ENCODE assay signal across 2 cellular contexts in the genomic region with DNA sequence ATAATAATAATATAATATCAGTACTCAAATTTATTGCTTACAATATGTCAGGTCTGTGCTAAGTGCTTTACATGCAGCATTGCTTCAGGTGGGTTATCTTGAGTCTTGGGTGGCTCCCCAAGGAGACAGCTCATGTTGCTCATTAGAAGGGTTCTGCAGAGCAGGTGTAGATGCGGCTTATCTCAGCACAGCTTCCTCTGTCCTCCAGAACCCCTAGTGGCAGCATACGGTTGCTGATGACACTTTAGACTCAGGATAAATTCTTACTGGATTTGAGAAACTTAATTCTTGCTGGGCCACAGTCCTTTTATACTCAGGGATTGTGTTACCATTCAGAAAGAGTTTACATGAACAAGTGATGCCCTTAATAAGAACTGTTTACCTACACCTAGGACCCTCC.
TF ChIP-seq lines count a peak whose summit lies in the region.

No MANE protein-coding gene starts in this region.

TF ChIP-seq in K562, 482 proteins besides CTCF, POLR2A, EP300 and RAD21:
- TF ChIP-seq KLF16 (IDR thresholded peaks at IDR 0.05) (no peak), CREM (IDR thresholded peaks at IDR 0.05; ENCODE audit: low read depth) (0 out of 2 replicates have a peak, but pooled peaks have one; percentile 31), SMARCE1 (IDR thresholded peaks at IDR 0.05) (no peak), ZNF347 (CRISPR knock-in tag; IDR thresholded peaks at IDR 0.05; ENCODE audit: low read depth) (no peak), LARP7 (IDR thresholded peaks at IDR 0.05) (no peak), ETV6 (IDR thresholded peaks at IDR 0.05; ENCODE audit: borderline replicate concordance in 1 of 2, low read depth in 2 of 2, low read length in 1 of 2) (no peak), ETV6 (CRISPR knock-in tag; IDR thresholded peaks at IDR 0.05; ENCODE audit: borderline replicate concordance) (no peak), BRD9 (IDR thresholded peaks at IDR 0.05; ENCODE audit: low read depth, partially characterized antibody) (no peak), ZNF134 (CRISPR knock-in tag; conservative IDR thresholded peaks at IDR 0.05) (no peak), ZSCAN29 (IDR thresholded peaks at IDR 0.05) (peak; percentile 76), RFX5 (IDR thresholded peaks at IDR 0.05; ENCODE audit: low read depth, low read length) (no peak), ZNF445 (CRISPR knock-in tag; IDR thresholded peaks at IDR 0.05; ENCODE audit: low read depth) (no peak), TBP (optimal IDR thresholded peaks at IDR 0.05; ENCODE audit: low read depth, low read length) (no peak), TCF7L2 (IDR thresholded peaks at IDR 0.05; ENCODE audit: low read depth, low read length) (no peak)

TF ChIP-seq in neural cell, 6 proteins besides CTCF, POLR2A, EP300 and RAD21:
- no peak for TF ChIP-seq EZH2 (IDR thresholded peaks at IDR 0.05; ENCODE audit: borderline replicate concordance, insufficient read depth, low read length, poor library complexity, severe bottlenecking)
- no peak for TF ChIP-seq POLR2AphosphoS5 (IDR thresholded peaks at IDR 0.05)
- TF ChIP-seq MXI1 (conservative IDR thresholded peaks at IDR 0.05; ENCODE audit: poor library complexity, severe bottlenecking): no peak
- TF ChIP-seq, protein P1, sequence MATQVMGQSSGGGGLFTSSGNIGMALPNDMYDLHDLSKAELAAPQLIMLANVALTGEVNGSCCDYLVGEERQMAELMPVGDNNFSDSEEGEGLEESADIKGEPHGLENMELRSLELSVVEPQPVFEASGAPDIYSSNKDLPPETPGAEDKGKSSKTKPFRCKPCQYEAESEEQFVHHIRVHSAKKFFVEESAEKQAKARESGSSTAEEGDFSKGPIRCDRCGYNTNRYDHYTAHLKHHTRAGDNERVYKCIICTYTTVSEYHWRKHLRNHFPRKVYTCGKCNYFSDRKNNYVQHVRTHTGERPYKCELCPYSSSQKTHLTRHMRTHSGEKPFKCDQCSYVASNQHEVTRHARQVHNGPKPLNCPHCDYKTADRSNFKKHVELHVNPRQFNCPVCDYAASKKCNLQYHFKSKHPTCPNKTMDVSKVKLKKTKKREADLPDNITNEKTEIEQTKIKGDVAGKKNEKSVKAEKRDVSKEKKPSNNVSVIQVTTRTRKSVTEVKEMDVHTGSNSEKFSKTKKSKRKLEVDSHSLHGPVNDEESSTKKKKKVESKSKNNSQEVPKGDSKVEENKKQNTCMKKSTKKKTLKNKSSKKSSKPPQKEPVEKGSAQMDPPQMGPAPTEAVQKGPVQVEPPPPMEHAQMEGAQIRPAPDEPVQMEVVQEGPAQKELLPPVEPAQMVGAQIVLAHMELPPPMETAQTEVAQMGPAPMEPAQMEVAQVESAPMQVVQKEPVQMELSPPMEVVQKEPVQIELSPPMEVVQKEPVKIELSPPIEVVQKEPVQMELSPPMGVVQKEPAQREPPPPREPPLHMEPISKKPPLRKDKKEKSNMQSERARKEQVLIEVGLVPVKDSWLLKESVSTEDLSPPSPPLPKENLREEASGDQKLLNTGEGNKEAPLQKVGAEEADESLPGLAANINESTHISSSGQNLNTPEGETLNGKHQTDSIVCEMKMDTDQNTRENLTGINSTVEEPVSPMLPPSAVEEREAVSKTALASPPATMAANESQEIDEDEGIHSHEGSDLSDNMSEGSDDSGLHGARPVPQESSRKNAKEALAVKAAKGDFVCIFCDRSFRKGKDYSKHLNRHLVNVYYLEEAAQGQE (IDR thresholded peaks at IDR 0.05; ENCODE audit: borderline replicate concordance): no peak
- TF ChIP-seq SMC3 (conservative IDR thresholded peaks at IDR 0.05; ENCODE audit: poor library complexity): no peak
- no peak for TF ChIP-seq TAF1 (IDR thresholded peaks at IDR 0.05; ENCODE audit: low read depth)
